13 cellular contexts compared by ENCODE assay signal in genomic region chr13:46905249-46905648, GRCh38. TPM values are rescaled to one million over a fixed set of nuclear protein-coding genes. Genes with fewer than 3 reads are reported as not detected.
DNase-seq lines count a peak whose midpoint lies in the region; ATAC-seq, FAIRE-seq and TF ChIP-seq lines count a peak whose summit lies in the region.
"Had no signal": no experiment of that assay in that cellular context is flagged by ENCODE, and none has a peak within 500 bp of the region (broad histone marks: within the 10 kb centered on the region; RNA-seq: fewer than 3 reads in every experiment).

No MANE protein-coding gene starts in this region.

- H3K36me3 ChIP-seq in osteoblast (ENCODE audit: insufficient read depth, low read length) (no peaks in the 10 kb centered on the region), pancreas (no peaks in the 10 kb centered on the region)

- no peak overlapping the region for H3K27ac ChIP-seq in osteoblast (ENCODE audit: low read depth, low read length)
- no peak overlapping the region for H3K27ac ChIP-seq in pancreas
- H3K27ac ChIP-seq: RWPE1 had no signal

- no peaks in the 10 kb centered on the region for H3K79me2 ChIP-seq in osteoblast (ENCODE audit: insufficient read depth, low read length)

- FAIRE-seq in pancreas (lab: Jason Lieb, UNC), result no peak
- no peak for FAIRE-seq in RCC 7860 (lab: Jason Lieb, UNC)
- FAIRE-seq: GM12892 had no signal

- intact Hi-C loops in pancreas (cut with DNase I), result no loop called here

- H2AFZ ChIP-seq in osteoblast (ENCODE audit: low read length), result no peak overlapping the region

- H3K27me3 ChIP-seq in osteoblast (ENCODE audit: insufficient read depth, low read length), result no peaks in the 10 kb centered on the region
- H3K27me3 ChIP-seq in pancreas, result no peaks in the 10 kb centered on the region

- H3K4me2 ChIP-seq in osteoblast (ENCODE audit: insufficient read depth, low read length), result no peak overlapping the region

- WGBS in pancreas, 2 donors, result 56 to 69% methylated on average over 3 of the region's 3 CpGs

- H4K20me1 ChIP-seq in osteoblast (ENCODE audit: insufficient read depth, low read length), result no peaks in the 10 kb centered on the region

- peak; percentile 49 for TF ChIP-seq CTCF in GM12875 (IDR thresholded peaks at IDR 0.05; ENCODE audit: borderline replicate concordance, insufficient read depth, low read depth, low read length)
- TF ChIP-seq CTCF in choroid plexus epithelial cell (conservative IDR thresholded peaks at IDR 0.05; ENCODE audit: low read depth, low read length), result peak; percentile 52
- TF ChIP-seq CTCF in osteoblast (IDR thresholded peaks at IDR 0.05; ENCODE audit: extremely low read depth, low read depth, low read length), result peak; percentile 41
- no peak for TF ChIP-seq CTCF in pancreas (IDR thresholded peaks at IDR 0.05)

- H3K4me3 ChIP-seq in GM12875 (ENCODE audit: low read depth, low read length), result no peak overlapping the region
- no peak overlapping the region for H3K4me3 ChIP-seq in choroid plexus epithelial cell (ENCODE audit: low read depth, low read length)
- H3K4me3 ChIP-seq in osteoblast (ENCODE audit: insufficient read depth, low read length), result no peak overlapping the region
- H3K4me3 ChIP-seq in pancreas, result no peak overlapping the region

- DNase-seq in M059J (ENCODE audit: low read depth), result peak; percentile 24
- DNase-seq in choroid plexus epithelial cell (ENCODE audit: low read depth), result peak; percentile 58
- no peak for DNase-seq in osteoblast (ENCODE audit: insufficient read length, low spot score, missing footprints)
- no peak for DNase-seq in pancreas
- DNase-seq in RCC 7860 (ENCODE audit: low spot score), result no peak
- DNase-seq: activated CD4-positive, CD25-positive, alpha-beta regulatory T cell; activated T-cell treated with anti-CD3 and anti-CD28 coated beads, Interleukin-2, amount 50 U/mL, for 4 hours; NCI-H2171 treated with DMSO at 0.1 percent for 48 hours had no signal

- H3K4me1 ChIP-seq in osteoblast (ENCODE audit: insufficient read depth, low read length) (peaks cover 2% of the 10 kb centered on the region), pancreas (no peaks in the 10 kb centered on the region)

- no peak for ATAC-seq in HG02798 (IDR thresholded peaks at IDR 0.05; ENCODE audit: poor library complexity, unreplicated experiment)
- no peak for ATAC-seq in pancreas
- ATAC-seq: activated T-cell treated with anti-CD3 and anti-CD28 coated beads, Interleukin-2, amount 50 U/mL, for 4 hours; sciatic nerve had no signal

- H3K9me3 ChIP-seq in osteoblast (ENCODE audit: low read depth, low read length) (no peaks in the 10 kb centered on the region), pancreas (no peaks in the 10 kb centered on the region)

RNA-seq across cellular contexts. Expression of gene HTR2A, which starts 8.4 kb away (rescaled TPM):
- total RNA-seq in M059J (2014; rRNA removed; shearing (Covaris generic)), result 0.02 TPM in 1 of 2 replicates, not detected in the other
- total RNA-seq in osteoblast (under 0.01 TPM in 2 replicates), pancreas (under 1 TPM in 2 of 6 donors, not detected in 4; 0.03 to 0.18 TPM)
- polyA plus RNA-seq in pancreas, result under 1 TPM in 1 of 2 donors, not detected in 1; 0.08 TPM
- total RNA-seq: activated T-cell treated with anti-CD3 and anti-CD28 coated beads, Interleukin-2, amount 50 U/mL, for 4 hours had no signal

Comparison
In these comparisons a context has a peak if more than half of its experiments do, and no peak if none do; other contexts are left out.
1. CTCF ChIP-seq: peak in GM12875 (single experiment), choroid plexus epithelial cell (single experiment) and osteoblast (single experiment); none in pancreas (0 of 4).
2. DNase-seq: peak in M059J (single experiment) and choroid plexus epithelial cell (single experiment); none in osteoblast (single experiment), pancreas (0 of 6) and RCC 7860 (single experiment).